ENCODE assay signal across 22 cellular contexts in the genomic region with DNA sequence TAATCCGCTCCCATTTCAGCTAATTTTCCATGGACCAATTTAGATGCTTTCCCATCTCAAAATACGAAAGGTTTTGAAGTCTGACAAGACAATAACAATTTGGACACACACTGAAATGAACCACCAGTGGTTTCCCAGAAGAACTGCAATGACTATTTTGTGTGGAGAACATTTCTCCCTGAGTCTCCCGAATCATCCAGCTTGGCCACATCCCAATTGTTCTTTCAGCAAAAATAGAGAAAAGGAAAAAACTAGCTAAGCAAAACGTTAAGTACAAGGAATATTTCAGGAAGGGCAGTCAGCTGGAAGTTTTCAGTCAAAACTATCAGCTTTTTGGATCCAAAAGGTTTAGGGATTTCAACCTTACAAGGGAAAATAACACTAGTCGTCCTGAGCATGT.
DNase-seq lines count a peak whose midpoint lies in the region; ATAC-seq and TF ChIP-seq lines count a peak whose summit lies in the region.
"Had no signal": no experiment of that assay in that cellular context is flagged by ENCODE, and none has a peak within 500 bp of the region (broad histone marks: within the 10 kb centered on the region; RNA-seq: fewer than 3 reads in every experiment).

No MANE protein-coding gene starts in this region.

- intact Hi-C loops in stomach (cut with DNase I; ENCODE audit: low total_unique reads) = no loop called here

- no peak overlapping the region for H3K27ac ChIP-seq in stomach
- H3K27ac ChIP-seq: BLaER1, lower lobe of right lung, suprapubic skin had no signal

- no peak for TF ChIP-seq POLR2A in stomach (IDR thresholded peaks at IDR 0.05)

- H3K27me3 ChIP-seq in stomach = no peaks in the 10 kb centered on the region
- H3K27me3 ChIP-seq: BLaER1, MG63, suprapubic skin had no signal

- TF ChIP-seq CTCF in fibroblast of pulmonary artery (IDR thresholded peaks at IDR 0.05; ENCODE audit: low read length, missing control alignments) = peak; percentile 16
- TF ChIP-seq CTCF in stomach (IDR thresholded peaks at IDR 0.05) = no peak

- no peaks in the 10 kb centered on the region for H3K4me1 ChIP-seq in stomach
- H3K4me1 ChIP-seq: BLaER1, lower lobe of right lung, suprapubic skin had no signal

- WGBS in stomach, 5 donors = 56 to 72% (median 68%) methylated on average over 5 of the region's 5 CpGs

- ATAC-seq in GM19324 (IDR thresholded peaks at IDR 0.05; ENCODE audit: low FRiP score, unreplicated experiment) = no peak
- ATAC-seq: activated CD8-positive, alpha-beta memory T cell treated with anti-CD3 and anti-CD28 coated beads, Interleukin-2, amount 10 ng/mL, durations not matched to agents 7 days and 5 days; GM12878; lower lobe of right lung had no signal

- TF ChIP-seq EP300 in stomach (IDR thresholded peaks at IDR 0.05) = no peak

- peak; percentile 4 for DNase-seq in EL
- DNase-seq in amniotic epithelial cell (ENCODE audit: low read depth) = peak; percentile 44
- peak; percentile 54 for DNase-seq in fibroblast of pulmonary artery (ENCODE audit: low read depth)
- DNase-seq in middle frontal gyrus (ENCODE audit: extremely low spot score, low spot score) = peak; percentile 54
- no peak for DNase-seq in stomach
- no peak for DNase-seq in NCI-H1092 treated with DMSO at 0.1 percent for 48 hours (lab: John Stamatoyannopoulos, UW)
- no peak for DNase-seq in activated T-cell treated with anti-CD3 and anti-CD28 coated beads, Interleukin-2, amount 50 U/mL, for 48 hours
- DNase-seq: activated CD4-positive, alpha-beta T cell treated with anti-CD3 and anti-CD28 coated beads, Interleukin-2, amount 10 ng/mL, durations not matched to agents 7 days and 5 days; activated CD8-positive, alpha-beta memory T cell treated with anti-CD3 and anti-CD28 coated beads, Interleukin-2, amount 10 ng/mL, durations not matched to agents 7 days and 5 days; activated naive CD4-positive, alpha-beta T cell treated with anti-CD3 and anti-CD28 coated beads, Interleukin-2, amount 50 U/mL, for 16 hours; COR-L47; DMS79; lower lobe of right lung; MG63; NCI-H2081; nucleus accumbens; stimulated activated CD4-positive, alpha-beta T cell treated with anti-CD3 and anti-CD28 coated beads, Interleukin-1b, Interleukin-23, amount 100 ng/mL, for 48 hours had no signal

- no peaks in the 10 kb centered on the region for H3K36me3 ChIP-seq in stomach
- H3K36me3 ChIP-seq: BLaER1, HAP-1, lower lobe of right lung, MG63, suprapubic skin had no signal

- H3K4me3 ChIP-seq in fibroblast of pulmonary artery (replicated peaks; ENCODE audit: low read depth, low read length) (no peak overlapping the region), stomach (no peak overlapping the region)
- H3K4me3 ChIP-seq: BLaER1, GM12878, HAP-1, lower lobe of right lung, MG63, suprapubic skin had no signal

- no peaks in the 10 kb centered on the region for H3K9me3 ChIP-seq in stomach
- H3K9me3 ChIP-seq: BLaER1, HAP-1, lower lobe of right lung, MG63, suprapubic skin had no signal

Comparison
In these comparisons a context has a peak if more than half of its experiments do, and no peak if none do; other contexts are left out.
1. DNase-seq: peak in EL (single experiment), amniotic epithelial cell (single experiment), fibroblast of pulmonary artery (single experiment) and middle frontal gyrus (single experiment); none in stomach (single experiment), NCI-H1092 treated with DMSO at 0.1 percent for 48 hours (single experiment) and activated T-cell treated with anti-CD3 and anti-CD28 coated beads, Interleukin-2, amount 50 U/mL, for 48 hours (0 of 2).